14 cellular contexts compared by ENCODE assay signal in genomic region chr2:239781461-239781860, GRCh38.
DNase-seq lines count a peak whose midpoint lies in the region; ATAC-seq and TF ChIP-seq lines count a peak whose summit lies in the region.
"Had no signal": no experiment of that assay in that cellular context is flagged by ENCODE, and none has a peak within 500 bp of the region (broad histone marks: within the 10 kb centered on the region; RNA-seq: fewer than 3 reads in every experiment).

No MANE protein-coding gene starts in this region.

- 88 to 90% methylated on average over 5 of the region's 5 CpGs for WGBS in heart right ventricle, 2 donors

- H3K27me3 ChIP-seq in heart right ventricle: peaks cover 0 to 31% (median 28%) of the 10 kb centered on the region in 7 donors

- H3K4me3 ChIP-seq in heart right ventricle: no peak overlapping the region
- H3K4me3 ChIP-seq: GM23248 had no signal

- intact Hi-C loops in Right ventricle myocardium superior (cut with DNase I): no loop called here
- intact Hi-C loops in heart right ventricle (cut with DNase I): no loop called here
- intact Hi-C loops in sciatic nerve (cut with DNase I): no loop called here

- H3K4me1 ChIP-seq in heart right ventricle: no peaks in the 10 kb centered on the region

- H3K36me3 ChIP-seq in heart right ventricle: no peaks in the 10 kb centered on the region

- ATAC-seq in Right ventricle myocardium superior (ENCODE audit: poor library complexity): no peak
- no peak for ATAC-seq in heart right ventricle
- ATAC-seq in sciatic nerve: no peak
- ATAC-seq in HG03196 (IDR thresholded peaks at IDR 0.05; ENCODE audit: unreplicated experiment): no peak
- ATAC-seq: CD8-positive, alpha-beta T cell had no signal

- peak; percentile 19 for DNase-seq in Right ventricle myocardium superior
- DNase-seq in heart right ventricle: no peak
- peak; percentile 19 for DNase-seq in islet precursor cell
- peak; percentile 17 for DNase-seq in sciatic nerve (ENCODE audit: low spot score)
- no peak for DNase-seq in KBM-7
- DNase-seq in activated naive CD4-positive, alpha-beta T cell (lab: John Stamatoyannopoulos, UW): no peak
- DNase-seq: C1 segment of cervical spinal cord; CD8-positive, alpha-beta T cell; COR-L47; DMS153; DMS79 treated with DMSO at 0.1 percent for 48 hours; EL; GM23248 had no signal

- H3K9me3 ChIP-seq in heart right ventricle: peaks cover 0 to 17% (median 0%) of the 10 kb centered on the region in 11 donors

- in situ Hi-C loops in KBM-7 (cut with MboI; ENCODE audit: low pct_unique_long_range_greater_than_20kb, low sequenced_read_pairs): no loop called here

- no peak for TF ChIP-seq CTCF in heart right ventricle (IDR thresholded peaks at IDR 0.05)

- no peak overlapping the region for H3K27ac ChIP-seq in heart right ventricle
- H3K27ac ChIP-seq: GM23248 had no signal

Comparison
In these comparisons a context has a peak if more than half of its experiments do, and no peak if none do; other contexts are left out.
1. DNase-seq: peak in Right ventricle myocardium superior (single experiment), islet precursor cell (single experiment) and sciatic nerve (single experiment); none in heart right ventricle (0 of 2), KBM-7 (single experiment) and activated naive CD4-positive, alpha-beta T cell (0 of 4).